ENCODE assay signal across 20 cellular contexts in the genomic region with DNA sequence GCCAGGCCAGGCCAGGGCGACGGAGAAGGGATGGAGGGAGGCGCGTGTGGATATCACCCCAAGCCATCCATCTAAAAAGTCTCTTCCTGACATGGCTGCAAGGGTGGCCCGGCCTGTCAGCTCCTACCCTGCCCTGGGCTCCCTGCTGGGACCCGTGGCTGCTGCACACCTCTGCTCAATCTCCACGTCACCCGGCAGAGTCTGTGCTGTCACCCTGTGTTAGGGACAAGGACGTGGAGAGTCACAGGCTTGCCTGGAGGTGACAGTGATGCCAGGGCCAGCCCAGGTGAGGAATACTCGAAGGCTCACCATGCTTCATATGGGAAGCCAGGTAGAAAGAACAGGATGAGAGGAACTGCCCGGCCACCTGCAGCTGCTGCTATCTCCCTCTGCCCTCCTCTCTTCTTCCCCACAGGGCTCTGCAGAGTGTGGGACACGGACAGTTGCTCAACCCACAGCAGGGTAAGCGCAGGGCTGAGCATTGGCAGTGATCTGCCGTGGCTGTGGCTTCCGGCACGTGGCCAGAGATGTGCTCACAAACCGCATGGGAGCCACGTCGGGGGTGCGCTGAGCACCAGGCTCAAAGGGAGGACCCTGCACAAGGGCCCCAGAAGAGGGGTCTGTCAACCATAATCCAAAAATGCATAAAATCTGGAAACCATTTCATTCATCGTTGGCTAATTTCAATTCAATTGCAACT.
DNase-seq lines count a peak whose midpoint lies in the region; ATAC-seq and TF ChIP-seq lines count a peak whose summit lies in the region.
"Had no signal": no experiment of that assay in that cellular context is flagged by ENCODE, and none has a peak within 500 bp of the region (broad histone marks: within the 10 kb centered on the region; RNA-seq: fewer than 3 reads in every experiment).

No MANE protein-coding gene starts in this region.

- POLR2A ChIA-PET in activated CD4-positive, alpha-beta memory T cell treated with anti-CD3 and anti-CD28 coated beads, Interleukin-2, amount 10 ng/mL, durations not matched to agents 7 days and 5 days (lab: Charles Lee) = no interaction called here

- H3K4me3 Mint-ChIP-seq in activated naive CD4-positive, alpha-beta T cell treated with anti-CD3 and anti-CD28 coated beads, Interleukin-2, amount 10 ng/mL, durations not matched to agents 7 days and 5 days = no peak overlapping the region
- H3K4me3 Mint-ChIP-seq in activated CD4-positive, alpha-beta memory T cell treated with anti-CD3 and anti-CD28 coated beads, Interleukin-2, amount 10 ng/mL, durations not matched to agents 7 days and 5 days = no peak overlapping the region
- H3K4me3 Mint-ChIP-seq: activated CD4-positive, alpha-beta T cell treated with anti-CD3 and anti-CD28 coated beads, Interleukin-2, amount 10 ng/mL, durations not matched to agents 24 days and 14 days; activated naive CD8-positive, alpha-beta T cell treated with anti-CD3 and anti-CD28 coated beads, Interleukin-2, amount 50 U/mL, for 24 hours; neural progenitor cell; T-helper 17 cell had no signal

- peak; percentile 2 for DNase-seq in activated naive CD4-positive, alpha-beta T cell treated with anti-CD3 and anti-CD28 coated beads, Interleukin-2, amount 50 U/mL, for 16 hours
- DNase-seq in activated naive CD4-positive, alpha-beta T cell treated with anti-CD3 and anti-CD28 coated beads, Interleukin-2, amount 10 ng/mL, durations not matched to agents 7 days and 5 days = no peak
- DNase-seq in left ventricle myocardium superior (peak; percentile 19), omental fat pad (ENCODE audit: low spot score) (no peak), ureter (ENCODE audit: low spot score) (peak; percentile 38), NCI-H2029 (lab: John Stamatoyannopoulos, UW) (no peak), HPDE6-E6E7 (ENCODE audit: extremely low spot score) (no peak)
- no peak for DNase-seq in activated CD4-positive, alpha-beta memory T cell treated with anti-CD3 and anti-CD28 coated beads, Interleukin-2, amount 10 ng/mL, durations not matched to agents 7 days and 5 days
- DNase-seq: ACHN; activated CD4-positive, alpha-beta T cell treated with anti-CD3 and anti-CD28 coated beads, Interleukin-2, amount 10 ng/mL, durations not matched to agents 24 days and 14 days; activated naive CD8-positive, alpha-beta T cell treated with anti-CD3 and anti-CD28 coated beads, Interleukin-2, amount 50 U/mL, for 24 hours; Calu3; GOT3; NCI-H2029 treated with DMSO at 0.1 percent for 48 hours; NCI-H446 treated with DMSO at 0.1 percent for 48 hours; PC-9; stimulated activated naive CD8-positive, alpha-beta T cell treated with anti-CD3 and anti-CD28 coated beads, Interleukin-15, Interleukin-2, amounts not matched to agents 100 U/mL and 50 U/mL, for 24 hours; T-helper 17 cell had no signal

- peaks cover 39% of the 10 kb centered on the region for H3K27me3 Mint-ChIP-seq in activated naive CD4-positive, alpha-beta T cell treated with anti-CD3 and anti-CD28 coated beads, Interleukin-2, amount 10 ng/mL, durations not matched to agents 7 days and 5 days
- peaks cover 25% of the 10 kb centered on the region for H3K27me3 Mint-ChIP-seq in activated CD4-positive, alpha-beta memory T cell treated with anti-CD3 and anti-CD28 coated beads, Interleukin-2, amount 10 ng/mL, durations not matched to agents 7 days and 5 days

- no peak overlapping the region for H3K27ac Mint-ChIP-seq in activated naive CD4-positive, alpha-beta T cell treated with anti-CD3 and anti-CD28 coated beads, Interleukin-2, amount 10 ng/mL, durations not matched to agents 7 days and 5 days
- no peak overlapping the region for H3K27ac Mint-ChIP-seq in activated CD4-positive, alpha-beta memory T cell treated with anti-CD3 and anti-CD28 coated beads, Interleukin-2, amount 10 ng/mL, durations not matched to agents 7 days and 5 days
- H3K27ac Mint-ChIP-seq: activated CD4-positive, alpha-beta T cell treated with anti-CD3 and anti-CD28 coated beads, Interleukin-2, amount 10 ng/mL, durations not matched to agents 24 days and 14 days; activated naive CD8-positive, alpha-beta T cell treated with anti-CD3 and anti-CD28 coated beads, Interleukin-2, amount 50 U/mL, for 24 hours; activated T-helper 2 cell treated with anti-CD3 and anti-CD28 coated beads, Interferon-gamma antibody, Interleukin-2, Interleukin-4, amounts not matched to agents 10 μg/mL and 5 μg/mL and 100 μg/mL, durations not matched to agents 14 hours and 24 hours and 36 hours; T-helper 17 cell had no signal

- H3K9me3 Mint-ChIP-seq in activated naive CD4-positive, alpha-beta T cell treated with anti-CD3 and anti-CD28 coated beads, Interleukin-2, amount 10 ng/mL, durations not matched to agents 7 days and 5 days = no peaks in the 10 kb centered on the region
- peaks cover 5% of the 10 kb centered on the region for H3K9me3 Mint-ChIP-seq in activated CD4-positive, alpha-beta memory T cell treated with anti-CD3 and anti-CD28 coated beads, Interleukin-2, amount 10 ng/mL, durations not matched to agents 7 days and 5 days
- H3K9me3 Mint-ChIP-seq: activated T-helper 2 cell treated with anti-CD3 and anti-CD28 coated beads, Interferon-gamma antibody, Interleukin-2, Interleukin-4, amounts not matched to agents 10 μg/mL and 5 μg/mL and 100 μg/mL, durations not matched to agents 14 hours and 24 hours and 36 hours had no signal

- CTCF ChIA-PET in activated naive CD4-positive, alpha-beta T cell treated with anti-CD3 and anti-CD28 coated beads, Interleukin-2, amount 10 ng/mL, durations not matched to agents 7 days and 5 days (lab: Charles Lee) = no interaction called here
- CTCF ChIA-PET in activated CD4-positive, alpha-beta memory T cell treated with anti-CD3 and anti-CD28 coated beads, Interleukin-2, amount 10 ng/mL, durations not matched to agents 7 days and 5 days (lab: Charles Lee) = no interaction called here

- intact Hi-C loops in left ventricle myocardium superior (cut with micrococcal nuclease) = no loop called here

- H3K4me1 Mint-ChIP-seq in activated naive CD4-positive, alpha-beta T cell treated with anti-CD3 and anti-CD28 coated beads, Interleukin-2, amount 10 ng/mL, durations not matched to agents 7 days and 5 days = no peaks in the 10 kb centered on the region
- H3K4me1 Mint-ChIP-seq in activated CD4-positive, alpha-beta memory T cell treated with anti-CD3 and anti-CD28 coated beads, Interleukin-2, amount 10 ng/mL, durations not matched to agents 7 days and 5 days = no peaks in the 10 kb centered on the region
- H3K4me1 Mint-ChIP-seq: activated naive CD8-positive, alpha-beta T cell treated with anti-CD3 and anti-CD28 coated beads, Interleukin-2, amount 50 U/mL, for 24 hours; T-helper 17 cell had no signal

- TF ChIP-seq CTCF in omental fat pad (IDR thresholded peaks at IDR 0.05) = no peak

- no peak for ATAC-seq in left ventricle myocardium superior
- peak; percentile 25 for ATAC-seq in omental fat pad (ENCODE audit: low FRiP score)
- ATAC-seq: activated naive CD8-positive, alpha-beta T cell treated with anti-CD3 and anti-CD28 coated beads, Interleukin-2, amount 50 U/mL, for 24 hours; stimulated activated naive CD8-positive, alpha-beta T cell treated with anti-CD3 and anti-CD28 coated beads, Interleukin-15, Interleukin-2, amounts not matched to agents 100 U/mL and 50 U/mL, for 24 hours; T-helper 17 cell had no signal

- no peaks in the 10 kb centered on the region for H3K36me3 Mint-ChIP-seq in activated naive CD4-positive, alpha-beta T cell treated with anti-CD3 and anti-CD28 coated beads, Interleukin-2, amount 10 ng/mL, durations not matched to agents 7 days and 5 days
- no peaks in the 10 kb centered on the region for H3K36me3 Mint-ChIP-seq in activated CD4-positive, alpha-beta memory T cell treated with anti-CD3 and anti-CD28 coated beads, Interleukin-2, amount 10 ng/mL, durations not matched to agents 7 days and 5 days (ENCODE audit: low read depth)

Comparison
In these comparisons a context has a peak if more than half of its experiments do, and no peak if none do; other contexts are left out.
1. DNase-seq: peak in activated naive CD4-positive, alpha-beta T cell treated with anti-CD3 and anti-CD28 coated beads, Interleukin-2, amount 50 U/mL, for 16 hours (single experiment), left ventricle myocardium superior (single experiment) and ureter (single experiment); none in activated naive CD4-positive, alpha-beta T cell treated with anti-CD3 and anti-CD28 coated beads, Interleukin-2, amount 10 ng/mL, durations not matched to agents 7 days and 5 days (single experiment), omental fat pad (single experiment), NCI-H2029 (single experiment), HPDE6-E6E7 (single experiment) and activated CD4-positive, alpha-beta memory T cell treated with anti-CD3 and anti-CD28 coated beads, Interleukin-2, amount 10 ng/mL, durations not matched to agents 7 days and 5 days (single experiment).